In genomic region chr3:110027446-110027845, GRCh38 we compare ENCODE assay signal across 13 cellular contexts.
A peak's percentile ranks its signal among the peaks of the same experiment; 100 is the strongest.
DNase-seq lines count a peak whose midpoint lies in the region; ATAC-seq and TF ChIP-seq lines count a peak whose summit lies in the region.
"Had no signal": no experiment of that assay in that cellular context is flagged by ENCODE, and none has a peak within 500 bp of the region (broad histone marks: within the 10 kb centered on the region; RNA-seq: fewer than 3 reads in every experiment).

No MANE protein-coding gene starts in this region.

- H3K4me3 Mint-ChIP-seq in stimulated activated naive CD8-positive, alpha-beta T cell treated with anti-CD3 and anti-CD28 coated beads, Interleukin-15, amount 100 ng/mL, for 72 hours, result no peak overlapping the region
- H3K4me3 Mint-ChIP-seq: stimulated activated naive B cell treated with anti-CD40 and anti-IgM and Interleukin-4, amounts not matched to agents 10 μg/mL and 1 μg/mL and 100 μg/mL, for 72 hours; T-helper 17 cell had no signal

- TF ChIP-seq CTCF in RWPE2 (IDR thresholded peaks at IDR 0.05; ENCODE audit: poor library complexity, severe bottlenecking) (no peak), fibroblast of villous mesenchyme (IDR thresholded peaks at IDR 0.05; ENCODE audit: insufficient read depth, low read depth, low read length) (no peak), body of pancreas (IDR thresholded peaks at IDR 0.05) (no peak)

- DNase-seq in stimulated activated naive CD8-positive, alpha-beta T cell treated with anti-CD3 and anti-CD28 coated beads, Interleukin-15, amount 100 ng/mL, for 72 hours, result no peak
- DNase-seq in stimulated activated naive CD8-positive, alpha-beta T cell treated with anti-CD3 and anti-CD28 coated beads, Interleukin-15, Interleukin-2, amounts not matched to agents 100 U/mL and 50 U/mL, for 24 hours, result no peak
- no peak for DNase-seq in RWPE2 (ENCODE audit: low spot score)
- peak; percentile 66 for DNase-seq in fibroblast of villous mesenchyme (ENCODE audit: low read depth)
- no peak for DNase-seq in body of pancreas
- no peak for DNase-seq in NCI-H2171 (lab: John Stamatoyannopoulos, UW)
- no peak for DNase-seq in KBM-7
- no peak for DNase-seq in germinal center (ENCODE audit: low spot score)
- DNase-seq: kidney; NCI-H1417 treated with DMSO at 0.1 percent for 48 hours; stimulated activated naive B cell treated with anti-CD40 and anti-IgM and Interleukin-4, amounts not matched to agents 10 μg/mL and 1 μg/mL and 100 μg/mL, for 72 hours; T-helper 17 cell had no signal

- H3K27ac Mint-ChIP-seq in stimulated activated naive CD8-positive, alpha-beta T cell treated with anti-CD3 and anti-CD28 coated beads, Interleukin-15, amount 100 ng/mL, for 72 hours, result no peak overlapping the region
- H3K27ac Mint-ChIP-seq: T-helper 17 cell had no signal

- H3K4me1 ChIP-seq in RWPE2 (ENCODE audit: insufficient read depth, poor library complexity, severe bottlenecking) (no peaks in the 10 kb centered on the region), body of pancreas (no peaks in the 10 kb centered on the region)

- in situ Hi-C loops in KBM-7 (cut with MboI; ENCODE audit: low pct_unique_long_range_greater_than_20kb, low sequenced_read_pairs), result no loop called here

- peaks cover 5 to 15% of the 10 kb centered on the region in 2 donors for H3K9me3 Mint-ChIP-seq in stimulated activated naive CD8-positive, alpha-beta T cell treated with anti-CD3 and anti-CD28 coated beads, Interleukin-15, amount 100 ng/mL, for 72 hours

- no peaks in the 10 kb centered on the region for H3K27me3 Mint-ChIP-seq in stimulated activated naive CD8-positive, alpha-beta T cell treated with anti-CD3 and anti-CD28 coated beads, Interleukin-15, amount 100 ng/mL, for 72 hours
- H3K27me3 Mint-ChIP-seq: stimulated activated naive B cell treated with anti-CD40 and anti-IgM and Interleukin-4, amounts not matched to agents 10 μg/mL and 1 μg/mL and 100 μg/mL, for 72 hours; T-helper 17 cell had no signal

- H3K27me3 ChIP-seq in RWPE2 (ENCODE audit: insufficient read depth, poor library complexity, severe bottlenecking) (no peaks in the 10 kb centered on the region), body of pancreas (no peaks in the 10 kb centered on the region)

- H3K9me3 ChIP-seq in RWPE2 (ENCODE audit: severe bottlenecking), result no peaks in the 10 kb centered on the region
- peaks cover 0 to 4% (median 0%) of the 10 kb centered on the region in 3 donors for H3K9me3 ChIP-seq in body of pancreas

- H3K27ac ChIP-seq in RWPE2 (ENCODE audit: poor library complexity, severe bottlenecking), result no peak overlapping the region
- no peak overlapping the region for H3K27ac ChIP-seq in body of pancreas
- H3K27ac ChIP-seq: HL-60 had no signal

- no peaks in the 10 kb centered on the region for H3K4me1 Mint-ChIP-seq in stimulated activated naive CD8-positive, alpha-beta T cell treated with anti-CD3 and anti-CD28 coated beads, Interleukin-15, amount 100 ng/mL, for 72 hours
- H3K4me1 Mint-ChIP-seq: stimulated activated naive B cell treated with anti-CD40 and anti-IgM and Interleukin-4, amounts not matched to agents 10 μg/mL and 1 μg/mL and 100 μg/mL, for 72 hours; T-helper 17 cell had no signal

- ATAC-seq in stimulated activated naive CD8-positive, alpha-beta T cell treated with anti-CD3 and anti-CD28 coated beads, Interleukin-15, amount 100 ng/mL, for 72 hours, result peak; percentile 64
- ATAC-seq in stimulated activated naive CD8-positive, alpha-beta T cell treated with anti-CD3 and anti-CD28 coated beads, Interleukin-15, Interleukin-2, amounts not matched to agents 100 U/mL and 50 U/mL, for 24 hours, result no peak
- ATAC-seq in RWPE2 (ENCODE audit: low read depth) (peak; percentile 82), body of pancreas (no peak)
- ATAC-seq: stimulated activated naive B cell treated with anti-CD40 and anti-IgM and Interleukin-4, amounts not matched to agents 10 μg/mL and 1 μg/mL and 100 μg/mL, for 72 hours; T-helper 17 cell had no signal

- H3K36me3 ChIP-seq in RWPE2 (ENCODE audit: low read depth) (no peaks in the 10 kb centered on the region), body of pancreas (replicated peaks in 1 of 2; ENCODE audit: insufficient read depth in 1 of 2, low read depth in 2 of 2) (no peaks in the 10 kb centered on the region)

- WGBS in body of pancreas, 2 donors, result 54 to 55% methylated on average over 2 of the region's 2 CpGs

- H3K4me3 ChIP-seq in RWPE2 (ENCODE audit: severe bottlenecking) (no peak overlapping the region), fibroblast of villous mesenchyme (ENCODE audit: low read depth, low read length) (no peak overlapping the region), body of pancreas (no peak overlapping the region)

- intact Hi-C loops in body of pancreas (cut with DNase I), result no loop called here

- no peak for TF ChIP-seq POLR2A in body of pancreas (IDR thresholded peaks at IDR 0.05)

Comparison
In these comparisons a context has a peak if more than half of its experiments do, and no peak if none do; other contexts are left out.
1. ATAC-seq: peak in stimulated activated naive CD8-positive, alpha-beta T cell treated with anti-CD3 and anti-CD28 coated beads, Interleukin-15, amount 100 ng/mL, for 72 hours (single experiment) and RWPE2 (single experiment); none in stimulated activated naive CD8-positive, alpha-beta T cell treated with anti-CD3 and anti-CD28 coated beads, Interleukin-15, Interleukin-2, amounts not matched to agents 100 U/mL and 50 U/mL, for 24 hours (single experiment) and body of pancreas (single experiment).